ENCODE assay signal across 8 cellular contexts in the genomic region with DNA sequence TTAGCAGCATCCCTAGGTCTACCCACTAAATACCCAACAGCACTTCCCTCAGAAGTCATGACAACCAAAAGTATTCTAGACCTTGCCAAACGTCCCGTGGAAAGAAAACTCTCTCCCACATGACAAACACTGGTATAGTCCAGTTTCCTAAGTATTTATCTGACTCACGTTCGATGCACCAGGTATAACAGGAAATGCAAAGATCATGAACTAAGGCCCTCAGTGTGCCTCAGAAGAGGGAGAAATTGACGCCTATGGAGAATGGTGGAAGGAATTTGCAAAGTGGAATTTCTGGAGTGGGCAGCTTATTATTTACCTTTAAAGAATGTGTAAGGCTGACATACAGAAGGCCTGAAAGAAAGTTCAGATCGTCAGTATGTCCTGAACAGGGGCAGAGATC.
"Had no signal": no experiment of that assay in that cellular context is flagged by ENCODE, and none has a peak within 500 bp of the region (broad histone marks: within the 10 kb centered on the region; RNA-seq: fewer than 3 reads in every experiment).

No MANE protein-coding gene starts in this region.

- H3K4me3 ChIP-seq: GM12878 had no signal

- DNase-seq: GDM1, GF-D8 had no signal

- ATAC-seq: GM12878 had no signal

- FAIRE-seq: G401.6, GM12878, GM12891, GM12892, GM18507, GM19239 had no signal
